In genomic region chr7:157684157-157684595, GRCh38 we compare ENCODE assay signal across 18 cellular contexts.
DNase-seq lines count a peak whose midpoint lies in the region; ATAC-seq and TF ChIP-seq lines count a peak whose summit lies in the region.
"Had no signal": no experiment of that assay in that cellular context is flagged by ENCODE, and none has a peak within 500 bp of the region (broad histone marks: within the 10 kb centered on the region; RNA-seq: fewer than 3 reads in every experiment).

No MANE protein-coding gene starts in this region.

- in situ Hi-C loops in astrocyte of the cerebellum (cut with HindIII; ENCODE audit: low sequenced_read_pairs) = no loop called here
- in situ Hi-C loops in gastrocnemius medialis (cut with MboI; ENCODE audit: low sequenced_read_pairs in 4 of 4) = no loop called here

- H3K27ac ChIP-seq in iPS-20b (ENCODE audit: low read length) (no peak overlapping the region), gastrocnemius medialis (no peak overlapping the region)
- H3K27ac ChIP-seq: gastroesophageal sphincter, pancreas had no signal

- H3K36me3 ChIP-seq in iPS-20b (ENCODE audit: insufficient read depth, low read depth, low read length) = no peaks in the 10 kb centered on the region
- H3K36me3 ChIP-seq in gastrocnemius medialis = no peaks in the 10 kb centered on the region
- H3K36me3 ChIP-seq: gastroesophageal sphincter, pancreas had no signal

- no peak for ATAC-seq in gastrocnemius medialis
- ATAC-seq in HG03469 (IDR thresholded peaks at IDR 0.05; ENCODE audit: unreplicated experiment) = no peak
- ATAC-seq in HG03432 (IDR thresholded peaks at IDR 0.05; ENCODE audit: unreplicated experiment) = no peak
- ATAC-seq: activated naive CD4-positive, alpha-beta T cell treated with anti-CD3 and anti-CD28 coated beads, Interleukin-2, amount 50 U/mL, for 72 hours; gastroesophageal sphincter; left colon had no signal

- H3K9me3 Mint-ChIP-seq in activated naive CD4-positive, alpha-beta T cell treated with anti-CD3 and anti-CD28 coated beads, Interleukin-2, amount 10 ng/mL, durations not matched to agents 7 days and 5 days = no peaks in the 10 kb centered on the region
- H3K9me3 Mint-ChIP-seq: activated naive CD4-positive, alpha-beta T cell treated with anti-CD3 and anti-CD28 coated beads, Interleukin-2, amount 50 U/mL, for 72 hours; dendritic cell treated with granulocyte-macrophage colony-stimulating factor and Interleukin-4, amounts not matched to agents 40 ng/mL and 50 ng/mL, for 4 days had no signal

- TF ChIP-seq CTCF in astrocyte of the cerebellum (IDR thresholded peaks at IDR 0.05; ENCODE audit: low read depth, low read length, missing control alignments) = no peak
- TF ChIP-seq CTCF in gastrocnemius medialis (IDR thresholded peaks at IDR 0.05 in 4 of 5, conservative IDR thresholded peaks at IDR 0.05 in 1 of 5) = no peak

- no peak overlapping the region for H3K4me3 Mint-ChIP-seq in activated naive CD4-positive, alpha-beta T cell treated with anti-CD3 and anti-CD28 coated beads, Interleukin-2, amount 10 ng/mL, durations not matched to agents 7 days and 5 days
- H3K4me3 Mint-ChIP-seq: B cell; dendritic cell treated with granulocyte-macrophage colony-stimulating factor and Interleukin-4, amounts not matched to agents 40 ng/mL and 50 ng/mL, for 4 days had no signal

- H3K36me3 Mint-ChIP-seq in activated naive CD4-positive, alpha-beta T cell treated with anti-CD3 and anti-CD28 coated beads, Interleukin-2, amount 10 ng/mL, durations not matched to agents 7 days and 5 days = no peaks in the 10 kb centered on the region

- intact Hi-C loops in gastrocnemius medialis (cut with DNase I; ENCODE audit: low total_unique reads) = no loop called here

- CTCF ChIA-PET in activated naive CD4-positive, alpha-beta T cell treated with anti-CD3 and anti-CD28 coated beads, Interleukin-2, amount 10 ng/mL, durations not matched to agents 7 days and 5 days (lab: Charles Lee) = no interaction called here

- H3K27me3 ChIP-seq in iPS-20b (ENCODE audit: insufficient read depth, low read length) = peaks cover 96% of the 10 kb centered on the region
- H3K27me3 ChIP-seq in gastrocnemius medialis = peaks cover 62 to 75% (median 74%) of the 10 kb centered on the region in 3 donors

- H3K9ac ChIP-seq in iPS-20b (ENCODE audit: low read depth, low read length) = no peak overlapping the region

- no peak for DNase-seq in activated naive CD4-positive, alpha-beta T cell treated with anti-CD3 and anti-CD28 coated beads, Interleukin-2, amount 10 ng/mL, durations not matched to agents 7 days and 5 days
- no peak for DNase-seq in activated naive CD4-positive, alpha-beta T cell treated with anti-CD3 and anti-CD28 coated beads, Interleukin-2, amount 50 U/mL, for 16 hours
- DNase-seq in astrocyte of the cerebellum (ENCODE audit: low read depth) (no peak), gastrocnemius medialis (no peak), SW480 (ENCODE audit: low spot score) (no peak)
- DNase-seq: activated CD4-positive, alpha-beta T cell treated with anti-CD3 and anti-CD28 coated beads for 48 hours; KBM-7; left colon; NCI-H1930; stimulated activated CD4-positive, alpha-beta T cell treated with anti-CD3 and anti-CD28 coated beads, Interleukin-4, amount 100 ng/mL, for 1 hour had no signal

- H3K4me1 Mint-ChIP-seq in activated naive CD4-positive, alpha-beta T cell treated with anti-CD3 and anti-CD28 coated beads, Interleukin-2, amount 10 ng/mL, durations not matched to agents 7 days and 5 days = peaks cover 2% of the 10 kb centered on the region

- peaks cover 46% of the 10 kb centered on the region for H3K9me3 ChIP-seq in iPS-20b (ENCODE audit: insufficient read depth, low read depth, low read length)
- H3K9me3 ChIP-seq in gastrocnemius medialis = no peaks in the 10 kb centered on the region
- H3K9me3 ChIP-seq: gastroesophageal sphincter, pancreas had no signal

- H3K4me1 ChIP-seq in iPS-20b (ENCODE audit: insufficient read depth, low read length) (no peaks in the 10 kb centered on the region), gastrocnemius medialis (peaks cover 0 to 3% of the 10 kb centered on the region in 2 donors)
- H3K4me1 ChIP-seq: pancreas had no signal

- peak overlapping the region; percentile 39 for H3K27ac Mint-ChIP-seq in activated naive CD4-positive, alpha-beta T cell treated with anti-CD3 and anti-CD28 coated beads, Interleukin-2, amount 10 ng/mL, durations not matched to agents 7 days and 5 days
- H3K27ac Mint-ChIP-seq: B cell; dendritic cell treated with granulocyte-macrophage colony-stimulating factor and Interleukin-4, amounts not matched to agents 40 ng/mL and 50 ng/mL, for 4 days had no signal

- H3K27me3 Mint-ChIP-seq in activated naive CD4-positive, alpha-beta T cell treated with anti-CD3 and anti-CD28 coated beads, Interleukin-2, amount 10 ng/mL, durations not matched to agents 7 days and 5 days = peaks cover 96% of the 10 kb centered on the region

- H3K4me3 ChIP-seq in astrocyte of the cerebellum (ENCODE audit: low read depth, low read length) (peak overlapping the region; percentile 18), iPS-20b (ENCODE audit: low read length) (peak overlapping the region; percentile 43; the same call in 1 of the 2 replicates), gastrocnemius medialis (peak overlapping the region in 3 of 4 donors; percentile 13 to 27 (median 21))
- H3K4me3 ChIP-seq: pancreas had no signal

- TF ChIP-seq POLR2A in gastrocnemius medialis (IDR thresholded peaks at IDR 0.05) = no peak
